ENCODE assay signal across 1 cellular context in genomic region chr20:62924567-62925419, GRCh38.
TF ChIP-seq lines count a peak whose summit lies in the region.

No MANE protein-coding gene starts in this region.

TF ChIP-seq in neural cell, 6 proteins besides CTCF, POLR2A, EP300 and RAD21 (continued from another document):
- TF ChIP-seq REST (IDR thresholded peaks at IDR 0.05; ENCODE audit: borderline replicate concordance) (no peak), EZH2 (IDR thresholded peaks at IDR 0.05; ENCODE audit: borderline replicate concordance, insufficient read depth, low read length, poor library complexity, severe bottlenecking) (no peak)
